5 cellular contexts compared by ENCODE assay signal in the genomic region with DNA sequence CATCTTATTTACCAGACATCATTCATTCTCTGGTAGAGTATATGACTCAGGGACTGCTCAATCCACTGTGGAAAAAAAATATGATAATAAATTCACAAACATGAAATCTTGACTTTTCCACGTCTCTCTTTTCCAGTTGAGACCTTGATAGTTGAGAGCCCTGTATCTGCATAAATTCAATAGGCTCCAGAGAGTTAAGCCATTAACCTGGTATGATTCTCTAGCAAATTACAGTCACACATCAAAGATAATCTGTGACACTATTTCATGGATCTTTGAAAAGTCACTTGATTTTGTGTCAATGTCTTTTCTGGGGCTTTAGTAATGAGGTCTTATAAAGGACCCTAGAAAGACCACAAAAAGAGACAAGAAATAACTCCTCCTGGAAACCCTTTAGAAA.
"Had no signal": no experiment of that assay in that cellular context is flagged by ENCODE, and none has a peak within 500 bp of the region (broad histone marks: within the 10 kb centered on the region; RNA-seq: fewer than 3 reads in every experiment).

No MANE protein-coding gene starts in this region.

- DNase-seq: IMR-90, KBM-7 had no signal

- H3K27ac ChIP-seq: HL-60 had no signal

- H3K4me3 ChIP-seq: K562 had no signal

- ATAC-seq: HepG2, K562 had no signal
